In the genomic region with DNA sequence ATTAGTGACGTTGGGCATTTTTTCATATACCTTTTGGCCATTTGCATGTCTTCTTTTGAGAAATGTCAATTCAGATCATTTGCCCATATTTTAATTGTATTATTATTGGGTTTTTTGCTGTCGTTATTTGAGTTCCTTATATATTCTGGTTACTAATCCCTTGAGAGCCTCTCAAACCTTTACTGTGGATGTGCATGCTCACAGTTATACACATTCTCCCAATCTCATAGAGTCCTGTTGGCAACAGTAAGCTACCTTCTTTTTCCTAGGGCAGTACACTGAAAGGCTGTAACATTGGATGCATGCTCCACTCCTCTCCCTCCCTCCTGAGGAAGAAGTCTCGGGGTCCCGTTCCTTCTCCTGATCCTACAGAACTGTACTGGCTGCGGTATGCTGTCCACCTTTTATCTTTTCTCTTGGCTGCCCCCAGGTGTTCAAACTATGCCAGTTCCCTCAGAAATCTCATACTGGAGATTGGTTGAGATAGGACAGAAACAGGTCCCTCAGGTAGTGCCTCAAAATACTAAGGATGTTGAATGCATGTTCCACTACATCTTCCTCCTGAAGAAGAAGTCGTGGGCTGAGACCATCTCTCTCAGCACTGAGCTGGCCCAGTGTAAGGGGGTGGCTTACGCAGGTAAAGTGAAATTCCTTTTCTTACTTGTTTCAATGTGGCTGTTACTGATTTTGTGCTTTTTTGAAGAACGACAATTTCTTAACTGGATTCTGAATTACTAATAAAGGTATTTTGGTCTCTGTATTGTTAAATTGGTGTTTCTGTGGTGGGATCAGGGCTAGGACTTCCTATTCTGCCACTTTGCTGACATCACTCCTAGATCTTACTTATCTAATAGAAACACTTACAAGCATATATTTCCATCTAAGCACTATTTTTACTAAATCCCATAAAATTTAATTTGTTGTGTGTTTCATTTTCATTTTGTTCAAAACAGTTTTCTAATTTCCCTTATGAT, we compare ENCODE assay signal across 8 cellular contexts.
A peak's percentile ranks its signal among the peaks of the same experiment; 100 is the strongest.
DNase-seq lines count a peak whose midpoint lies in the region; TF ChIP-seq lines count a peak whose summit lies in the region.

No MANE protein-coding gene starts in this region.

- H2AFZ ChIP-seq in fibroblast of lung (ENCODE audit: low read length) = no peak overlapping the region

- TF ChIP-seq EP300 in suprapubic skin (IDR thresholded peaks at IDR 0.05) = no peak

- no peak overlapping the region for H3K4me2 ChIP-seq in fibroblast of lung (ENCODE audit: extremely low read depth, insufficient read depth, low read length)

- CTCF ChIA-PET in HEK293 (lab: Yijun Ruan, JAX) = interaction anchor here (0.6 to 1.4 kb wide), 7 partner anchors 44 to 545 kb away, joined by 3 to 4 read pairs (median 3); no protein-coding TSS in a partner anchor

- H3K4me1 ChIP-seq in HEK293 (ENCODE audit: control insufficient read depth, insufficient read depth, low read length) (no peaks in the 10 kb centered on the region), fibroblast of lung (ENCODE audit: control insufficient read depth, extremely low read depth, insufficient read depth, low read length) (no peaks in the 10 kb centered on the region), suprapubic skin (no peaks in the 10 kb centered on the region)

- H3K27ac ChIP-seq in HEK293 (ENCODE audit: extremely low read depth, low read depth, low read length) (no peak overlapping the region), fibroblast of lung (ENCODE audit: insufficient read depth, low read length) (no peak overlapping the region), suprapubic skin (no peak overlapping the region)

- no peaks in the 10 kb centered on the region for H3K27me3 ChIP-seq in fibroblast of lung (ENCODE audit: control insufficient read depth, insufficient read depth, low read length)
- no peaks in the 10 kb centered on the region for H3K27me3 ChIP-seq in suprapubic skin

- DNase-seq in NCI-H2171 treated with DMSO at 0.1 percent for 48 hours (lab: John Stamatoyannopoulos, UW) (peak; percentile 12), NCI-H2171 (lab: John Stamatoyannopoulos, UW) (no peak), NCI-H460 (ENCODE audit: extremely low read depth, low read depth) (peak; percentile 48), fibroblast of lung (ENCODE audit: low read depth in 2 of 2) (peak; percentile 16 to 21), retina (peak; percentile 20), suprapubic skin (ENCODE audit: low spot score in 2 of 2) (no peak)
- DNase-seq in activated CD8-positive, alpha-beta memory T cell treated with anti-CD3 and anti-CD28 coated beads for 4 hours (ENCODE audit: low read depth in 2 of 2) = peak; percentile 5 to 9

- 42% methylated on average over 8 of the region's 8 CpGs for WGBS in suprapubic skin

- H3K9ac ChIP-seq in fibroblast of lung (ENCODE audit: insufficient read depth, low read length) = no peak overlapping the region

- H3K4me3 ChIP-seq in HEK293 (ENCODE audit: low read depth, low read length) (no peak overlapping the region), fibroblast of lung (replicated peaks in 1 of 4; ENCODE audit: control extremely low read depth in 1 of 4, insufficient read depth in 1 of 4, low read depth in 3 of 4, low read length in 4 of 4) (no peak overlapping the region), suprapubic skin (no peak overlapping the region)

- no peaks in the 10 kb centered on the region for H3K79me2 ChIP-seq in fibroblast of lung (ENCODE audit: control insufficient read depth, insufficient read depth, low read length)

- POLR2A ChIA-PET in HEK293 (lab: Yijun Ruan, JAX) = interaction anchor here (0.5 kb wide), 1 partner anchor 146 kb away, joined by 3 read pairs; no protein-coding TSS in a partner anchor

- no peak for TF ChIP-seq POLR2A in suprapubic skin (IDR thresholded peaks at IDR 0.05)

- H3K9me3 ChIP-seq in HEK293 (ENCODE audit: control insufficient read depth, insufficient read depth, low read depth, low read length) = no peaks in the 10 kb centered on the region
- no peaks in the 10 kb centered on the region for H3K9me3 ChIP-seq in fibroblast of lung (ENCODE audit: control insufficient read depth, insufficient read depth, low read depth, low read length)
- no peaks in the 10 kb centered on the region for H3K9me3 ChIP-seq in suprapubic skin

- no peaks in the 10 kb centered on the region for H4K20me1 ChIP-seq in fibroblast of lung (ENCODE audit: control insufficient read depth, extremely low read depth, insufficient read depth, low read length)

- H3K36me3 ChIP-seq in HEK293 (ENCODE audit: control insufficient read depth in 2 of 2, insufficient read depth in 1 of 2, low read length in 2 of 2) (no peaks in the 10 kb centered on the region; a peak in 1 of 3 replicates), fibroblast of lung (ENCODE audit: control insufficient read depth, insufficient read depth, low read length) (no peaks in the 10 kb centered on the region), suprapubic skin (no peaks in the 10 kb centered on the region)

- 0 out of 2 replicates have a peak, but pooled peaks have one; percentile 18 for TF ChIP-seq CTCF in HEK293 (tag by site-specific recombination; IDR thresholded peaks at IDR 0.05)
- peak; percentile 23 to 44 for TF ChIP-seq CTCF in fibroblast of lung (conservative IDR thresholded peaks at IDR 0.05 in 1 of 2, IDR thresholded peaks at IDR 0.05 in 1 of 2; ENCODE audit: low read depth in 1 of 2, low read length in 2 of 2)
- TF ChIP-seq CTCF in suprapubic skin (IDR thresholded peaks at IDR 0.05) = no peak

TF ChIP-seq in HEK293, 187 proteins besides CTCF, POLR2A, EP300 and RAD21:
- peak; percentile 60 for TF ChIP-seq ZNF654 (tag by site-specific recombination; IDR thresholded peaks at IDR 0.05; ENCODE audit: low read depth)
- TF ChIP-seq ZNF16 (tag by site-specific recombination; IDR thresholded peaks at IDR 0.05; ENCODE audit: low read depth) = no peak
- no peak for TF ChIP-seq ZNF274 (IDR thresholded peaks at IDR 0.05; ENCODE audit: low read length)
- TF ChIP-seq ZNF274 (tag by site-specific recombination; IDR thresholded peaks at IDR 0.05; ENCODE audit: borderline replicate concordance) = no peak
- TF ChIP-seq ZNF792 (tag by site-specific recombination; IDR thresholded peaks at IDR 0.05) = no peak
- no peak for TF ChIP-seq GLIS1 (tag by site-specific recombination; IDR thresholded peaks at IDR 0.05)

Comparison
In these comparisons a context has a peak if more than half of its experiments do, and no peak if none do; other contexts are left out.
1. DNase-seq: peak in NCI-H2171 treated with DMSO at 0.1 percent for 48 hours (single experiment), NCI-H460 (single experiment), activated CD8-positive, alpha-beta memory T cell treated with anti-CD3 and anti-CD28 coated beads for 4 hours (2 of 2), fibroblast of lung (2 of 2) and retina (single experiment); none in NCI-H2171 (single experiment) and suprapubic skin (0 of 2).
2. CTCF ChIP-seq: peak in HEK293 (single experiment) and fibroblast of lung (2 of 2); none in suprapubic skin (0 of 2).